ENCODE assay signal across 8 cellular contexts in genomic region chr14:77320238-77320935, GRCh38. TPM values are rescaled to one million over a fixed set of nuclear protein-coding genes. Genes with fewer than 3 reads are reported as not detected.
DNase-seq lines count a peak whose midpoint lies in the region; TF ChIP-seq lines count a peak whose summit lies in the region.

POMT2 (minus strand) TSS chr14:77320883; CDS start chr14:77320681, 202 bp downstream.

- peak; percentile 54 for DNase-seq in GF-D8 (lab: John Stamatoyannopoulos, UW)
- DNase-seq in HAP-1 (ENCODE audit: low spot score in 2 of 2) = peak; percentile 87 to 97
- peak; percentile 75 for DNase-seq in MM.1S
- DNase-seq in SJCRH30 = peak; percentile 92 to 94
- DNase-seq in activated naive CD4-positive, alpha-beta T cell treated with Interleukin-2 at 50 U/mL for 16 hours = peak; percentile 93
- DNase-seq in foreskin melanocyte = peak; percentile 83
- DNase-seq in neuronal stem cell (ENCODE audit: low spot score) = peak; percentile 92
- peak; percentile 75 to 98 (median 91) for DNase-seq in substantia nigra (lab: John Stamatoyannopoulos, UW)

- peaks cover 14% of the 10 kb centered on the region for H3K4me1 ChIP-seq in HAP-1
- H3K4me1 ChIP-seq in MM.1S (ENCODE audit: low read length) = peaks cover 7% of the 10 kb centered on the region; the same call in 1 of the 2 replicates
- peaks cover 38% of the 10 kb centered on the region for H3K4me1 ChIP-seq in SJCRH30
- H3K4me1 ChIP-seq in neuronal stem cell (ENCODE audit: control insufficient read depth in 2 of 2, insufficient read depth in 1 of 2, low read depth in 1 of 2, low read length in 2 of 2) = peaks cover 16 to 17% of the 10 kb centered on the region in 2 donors

- H4K91ac ChIP-seq in neuronal stem cell (ENCODE audit: low read depth, low read length, poor library complexity) = peak within 1 kb of the TSS; percentile 57

- H3K79me1 ChIP-seq in neuronal stem cell (ENCODE audit: low read depth, low read length) = peaks cover 2% of the 10 kb centered on the region

- no peak within 1 kb of the TSS for H3K4ac ChIP-seq in neuronal stem cell (ENCODE audit: low read length)

- no peaks in the 10 kb centered on the region for H3K9me2 ChIP-seq in MM.1S (replicated peaks; ENCODE audit: insufficient read depth, low read length)

- peak within 1 kb of the TSS; percentile 78 for H3K4me3 ChIP-seq in HAP-1
- H3K4me3 ChIP-seq in MM.1S (ENCODE audit: low read length) = peak within 1 kb of the TSS; percentile 85
- H3K4me3 ChIP-seq in SJCRH30 = peak within 1 kb of the TSS; percentile 97
- H3K4me3 ChIP-seq in neuronal stem cell (ENCODE audit: low read length in 2 of 2) = peak within 1 kb of the TSS; percentile 98

- no peak within 1 kb of the TSS for H2AK5ac ChIP-seq in neuronal stem cell (ENCODE audit: low read depth, low read length)

- H3K23ac ChIP-seq in neuronal stem cell (ENCODE audit: low read depth, low read length, poor library complexity) = peak within 1 kb of the TSS; percentile 62

- no peak within 1 kb of the TSS for H2BK120ac ChIP-seq in neuronal stem cell (ENCODE audit: low read depth, low read length)

- peaks cover 7% of the 10 kb centered on the region for H3K79me2 ChIP-seq in MM.1S (ENCODE audit: low read length)

- H3K9me3 ChIP-seq in HAP-1 = no peaks in the 10 kb centered on the region
- H3K9me3 ChIP-seq in MM.1S (replicated peaks; ENCODE audit: insufficient read depth, low read length) = no peaks in the 10 kb centered on the region
- no peaks in the 10 kb centered on the region for H3K9me3 ChIP-seq in SJCRH30 (replicated peaks)
- peaks cover 0 to 2% of the 10 kb centered on the region in 2 donors for H3K9me3 ChIP-seq in neuronal stem cell (replicated peaks in 1 of 2; ENCODE audit: control insufficient read depth in 2 of 2, insufficient read depth in 1 of 2, low read depth in 1 of 2, low read length in 2 of 2)

- H3K9ac ChIP-seq in MM.1S (ENCODE audit: low read length) = peak within 1 kb of the TSS; percentile 92
- peak within 1 kb of the TSS; percentile 95 for H3K9ac ChIP-seq in neuronal stem cell (ENCODE audit: low read depth, low read length, poor library complexity)

- peak within 1 kb of the TSS; percentile 62 for H2BK5ac ChIP-seq in neuronal stem cell (ENCODE audit: low read length)

- H3K4me2 ChIP-seq in MM.1S (ENCODE audit: low read depth, low read length) (peak within 1 kb of the TSS; percentile 59; the same call in 1 of the 2 replicates), neuronal stem cell (ENCODE audit: insufficient read depth, low read length, poor library complexity, severe bottlenecking) (peak within 1 kb of the TSS; percentile 72)

- H3K14ac ChIP-seq in neuronal stem cell (ENCODE audit: low read length) = peak within 1 kb of the TSS; percentile 97

- H3F3A ChIP-seq in MM.1S (ENCODE audit: insufficient read depth, low read length) = no peaks in the 10 kb centered on the region

- H4K8ac ChIP-seq in neuronal stem cell (ENCODE audit: low read depth, low read length) = no peak within 1 kb of the TSS

- in situ Hi-C loops in HAP-1 (cut with MboI; ENCODE audit: low sequenced_read_pairs) = no loop called here

- H2BK15ac ChIP-seq in neuronal stem cell (ENCODE audit: low read length) = no peak within 1 kb of the TSS

- TF ChIP-seq CTCF in MM.1S (IDR thresholded peaks at IDR 0.05; ENCODE audit: low read length) = peak; percentile 7; the same call in 1 of the 2 replicates

- no peaks in the 10 kb centered on the region for H3K36me3 ChIP-seq in HAP-1 (replicated peaks)
- no peaks in the 10 kb centered on the region for H3K36me3 ChIP-seq in MM.1S (replicated peaks; ENCODE audit: insufficient read depth, low read length)
- no peaks in the 10 kb centered on the region for H3K36me3 ChIP-seq in SJCRH30
- H3K36me3 ChIP-seq in neuronal stem cell (replicated peaks in 1 of 2; ENCODE audit: control insufficient read depth in 2 of 2, insufficient read depth in 2 of 2, low read length in 2 of 2) = no peaks in the 10 kb centered on the region

- no peaks in the 10 kb centered on the region for H4K20me1 ChIP-seq in MM.1S (ENCODE audit: insufficient read depth, low read length)

- H3K27me3 ChIP-seq in HAP-1 (ENCODE audit: low read depth) (no peaks in the 10 kb centered on the region), MM.1S (replicated peaks; ENCODE audit: insufficient read depth, low read length) (no peaks in the 10 kb centered on the region), SJCRH30 (no peaks in the 10 kb centered on the region), neuronal stem cell (ENCODE audit: control insufficient read depth in 3 of 3, insufficient read depth in 3 of 3, low read depth in 1 of 3, low read length in 3 of 3) (no peaks in the 10 kb centered on the region)

- peak within 1 kb of the TSS; percentile 98 for H3K18ac ChIP-seq in neuronal stem cell (ENCODE audit: low read length)

- no peak within 1 kb of the TSS for H2BK12ac ChIP-seq in neuronal stem cell (ENCODE audit: low read length)

- no CpG with 5 or more reads among the region's 69 CpGs for WGBS in neuronal stem cell (ENCODE audit: extremely low coverage in 2 of 2, insufficient read length in 2 of 2, insufficient replicate concordance in 1 of 2), 2 donors

- peak within 1 kb of the TSS; percentile 81 for H2AFZ ChIP-seq in MM.1S (ENCODE audit: low read length)
- H2AFZ ChIP-seq in neuronal stem cell (ENCODE audit: low read length) = peak within 1 kb of the TSS; percentile 99

- peak within 1 kb of the TSS; percentile 85 for H3K27ac ChIP-seq in MM.1S (ENCODE audit: low read length)
- H3K27ac ChIP-seq in SJCRH30 = peak within 1 kb of the TSS; percentile 93
- H3K27ac ChIP-seq in neuronal stem cell (replicated peaks; ENCODE audit: low read length) = peak within 1 kb of the TSS; percentile 91
- peak within 1 kb of the TSS; percentile 99 for H3K27ac ChIP-seq in substantia nigra (ENCODE audit: low read depth, low read length, poor library complexity, severe bottlenecking)

RNA-seq across cellular contexts. Expression of gene POMT2, which starts in this region (rescaled TPM):
- total RNA-seq in SJCRH30 (2014; rRNA removed; shearing (Covaris generic)) = 27.0 and 30.2 TPM in 2 replicates
- 13.9 TPM for polyA plus RNA-seq in neuronal stem cell (2013, experiment 1 of 2)
- 13.4 TPM for polyA plus RNA-seq in neuronal stem cell (2013, experiment 2 of 2)

Comparison
In these comparisons a context has a peak if more than half of its experiments do, and no peak if none do; other contexts are left out.
1. Peak in every context shown above with its lines: DNase-seq, H3K4me3 ChIP-seq and H3K27ac ChIP-seq.